In the genomic region with DNA sequence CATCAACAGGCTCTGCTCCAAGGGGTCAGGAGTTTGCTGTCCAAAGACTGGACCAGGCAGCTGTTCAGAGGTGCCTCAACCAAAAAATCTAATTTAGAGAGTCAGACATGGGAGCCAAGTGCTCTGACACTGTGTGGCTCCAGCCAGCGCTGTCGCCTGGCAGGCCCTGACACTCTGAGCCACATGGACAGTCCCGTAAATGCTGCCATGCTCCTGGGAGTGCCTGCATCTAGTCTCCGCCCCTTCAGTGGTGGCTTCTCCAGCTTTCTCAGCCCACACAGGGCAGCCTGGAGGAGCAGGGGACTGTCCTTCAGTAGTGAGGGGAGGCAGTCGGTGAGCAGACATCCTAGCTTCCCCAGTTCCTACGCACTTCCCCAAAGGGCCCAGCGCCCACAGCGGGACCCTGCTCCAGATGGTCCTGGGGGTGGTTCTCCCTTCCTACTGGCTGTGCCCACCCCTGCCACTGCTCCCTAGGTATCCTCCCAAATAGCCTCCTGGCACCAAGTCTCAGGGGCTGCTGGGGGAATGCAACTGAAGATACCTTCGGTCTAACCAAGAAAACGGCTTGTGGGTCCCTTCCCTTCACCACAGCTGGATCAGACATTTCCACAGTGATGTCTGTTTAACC, we compare ENCODE assay signal across 1 cellular context.
TF ChIP-seq lines count a peak whose summit lies in the region.

No MANE protein-coding gene starts in this region.

TF ChIP-seq in GM23338, 12 proteins besides CTCF, POLR2A, EP300 and RAD21 (continued from another document):
- TF ChIP-seq JUNB (IDR thresholded peaks at IDR 0.05; ENCODE audit: unreplicated experiment) (no peak), CREB1 (CRISPR knock-in tag; IDR thresholded peaks at IDR 0.05; ENCODE audit: low read depth) (no peak), EZH2 (IDR thresholded peaks at IDR 0.05; ENCODE audit: low read depth, unreplicated experiment) (no peak)
